ENCODE assay signal across 9 cellular contexts in the genomic region with DNA sequence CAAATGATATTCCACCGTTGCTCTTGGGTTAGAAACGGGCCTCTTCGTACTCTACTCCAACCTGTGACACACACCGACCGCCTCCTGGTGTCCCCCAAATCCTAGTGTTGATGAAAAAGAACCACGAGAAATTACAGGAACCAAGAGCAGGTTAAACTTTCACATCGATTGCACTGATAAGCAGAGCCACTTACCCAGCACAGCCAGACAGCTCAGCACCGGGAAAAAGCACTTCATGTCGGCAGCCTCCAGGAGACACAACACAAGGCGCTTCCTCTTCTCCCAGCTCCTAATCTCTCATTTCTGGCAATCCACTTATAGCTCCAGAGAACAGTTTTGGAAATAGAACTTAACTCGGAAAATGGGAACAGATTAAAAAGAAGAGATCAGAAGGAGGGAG. TPM values are rescaled to one million over a fixed set of nuclear protein-coding genes. Genes with fewer than 3 reads are reported as not detected.
DNase-seq lines count a peak whose midpoint lies in the region; ATAC-seq and TF ChIP-seq lines count a peak whose summit lies in the region.
"Had no signal": no experiment of that assay in that cellular context is flagged by ENCODE, and none has a peak within 500 bp of the region (broad histone marks: within the 10 kb centered on the region; RNA-seq: fewer than 3 reads in every experiment).

No MANE protein-coding gene starts in this region.

- CTCF ChIA-PET in activated naive CD4-positive, alpha-beta T cell treated with anti-CD3 and anti-CD28 coated beads, Interleukin-2, amount 10 ng/mL, durations not matched to agents 7 days and 5 days (lab: Charles Lee), result no interaction called here

- H3K36me3 ChIP-seq in left lung, result no peaks in the 10 kb centered on the region

- no peak overlapping the region for H3K27ac Mint-ChIP-seq in activated naive CD4-positive, alpha-beta T cell treated with anti-CD3 and anti-CD28 coated beads, Interleukin-2, amount 10 ng/mL, durations not matched to agents 7 days and 5 days
- no peak overlapping the region for H3K27ac Mint-ChIP-seq in activated naive CD4-positive, alpha-beta T cell treated with anti-CD3 and anti-CD28 coated beads, Interleukin-2, amount 50 U/mL, for 72 hours
- no peak overlapping the region for H3K27ac Mint-ChIP-seq in activated naive CD8-positive, alpha-beta T cell treated with anti-CD3 and anti-CD28 coated beads, Interleukin-2, amount 50 U/mL, for 24 hours

- no peaks in the 10 kb centered on the region for H3K9me3 ChIP-seq in left lung

- no peaks in the 10 kb centered on the region for H3K36me3 Mint-ChIP-seq in activated naive CD4-positive, alpha-beta T cell treated with anti-CD3 and anti-CD28 coated beads, Interleukin-2, amount 10 ng/mL, durations not matched to agents 7 days and 5 days
- H3K36me3 Mint-ChIP-seq in activated naive CD4-positive, alpha-beta T cell treated with anti-CD3 and anti-CD28 coated beads, Interleukin-2, amount 50 U/mL, for 72 hours, result peaks cover 4 to 14% of the 10 kb centered on the region in 2 donors
- no peaks in the 10 kb centered on the region for H3K36me3 Mint-ChIP-seq in activated naive CD8-positive, alpha-beta T cell treated with anti-CD3 and anti-CD28 coated beads, Interleukin-2, amount 50 U/mL, for 24 hours (ENCODE audit: low read depth)

- H3K27me3 Mint-ChIP-seq in activated naive CD4-positive, alpha-beta T cell treated with anti-CD3 and anti-CD28 coated beads, Interleukin-2, amount 10 ng/mL, durations not matched to agents 7 days and 5 days, result peaks cover 85% of the 10 kb centered on the region
- H3K27me3 Mint-ChIP-seq in activated naive CD8-positive, alpha-beta T cell treated with anti-CD3 and anti-CD28 coated beads, Interleukin-2, amount 50 U/mL, for 24 hours, result peaks cover 63% of the 10 kb centered on the region

- ATAC-seq in activated naive CD4-positive, alpha-beta T cell treated with anti-CD3 and anti-CD28 coated beads, Interleukin-2, amount 50 U/mL, for 72 hours, result no peak
- ATAC-seq in activated naive CD8-positive, alpha-beta T cell treated with anti-CD3 and anti-CD28 coated beads, Interleukin-2, amount 50 U/mL, for 24 hours, result no peak
- peak; percentile 48 for ATAC-seq in left lung
- ATAC-seq in GM21723 (IDR thresholded peaks at IDR 0.05; ENCODE audit: unreplicated experiment), result no peak

- no peak for DNase-seq in activated naive CD4-positive, alpha-beta T cell treated with anti-CD3 and anti-CD28 coated beads, Interleukin-2, amount 10 ng/mL, durations not matched to agents 7 days and 5 days
- DNase-seq in activated naive CD4-positive, alpha-beta T cell treated with anti-CD3 and anti-CD28 coated beads, Interleukin-2, amount 50 U/mL, for 72 hours (ENCODE audit: low spot score in 2 of 2), result no peak
- no peak for DNase-seq in activated naive CD8-positive, alpha-beta T cell treated with anti-CD3 and anti-CD28 coated beads, Interleukin-2, amount 50 U/mL, for 24 hours
- DNase-seq in left lung (no peak), superior temporal gyrus (ENCODE audit: extremely low spot score) (peak; percentile 37), ureter (ENCODE audit: low spot score) (no peak)
- DNase-seq in stimulated activated CD4-positive, alpha-beta T cell treated with anti-CD3 and anti-CD28 coated beads, Interleukin-2, amount 100 ng/mL, for 24 hours, result no peak

- TF ChIP-seq CTCF in left lung (IDR thresholded peaks at IDR 0.05), result no peak

- peaks cover 16% of the 10 kb centered on the region for H3K4me1 Mint-ChIP-seq in activated naive CD4-positive, alpha-beta T cell treated with anti-CD3 and anti-CD28 coated beads, Interleukin-2, amount 10 ng/mL, durations not matched to agents 7 days and 5 days
- H3K4me1 Mint-ChIP-seq in activated naive CD8-positive, alpha-beta T cell treated with anti-CD3 and anti-CD28 coated beads, Interleukin-2, amount 50 U/mL, for 24 hours, result peaks cover 19% of the 10 kb centered on the region

- peak overlapping the region; percentile 49 to 50 for H3K4me3 ChIP-seq in left lung

- peaks cover 4 to 73% of the 10 kb centered on the region in 2 donors for H3K27me3 ChIP-seq in left lung

- H3K9me3 Mint-ChIP-seq in activated naive CD4-positive, alpha-beta T cell treated with anti-CD3 and anti-CD28 coated beads, Interleukin-2, amount 10 ng/mL, durations not matched to agents 7 days and 5 days, result no peaks in the 10 kb centered on the region
- H3K9me3 Mint-ChIP-seq in activated naive CD4-positive, alpha-beta T cell treated with anti-CD3 and anti-CD28 coated beads, Interleukin-2, amount 50 U/mL, for 72 hours, result no peaks in the 10 kb centered on the region
- H3K9me3 Mint-ChIP-seq in activated naive CD8-positive, alpha-beta T cell treated with anti-CD3 and anti-CD28 coated beads, Interleukin-2, amount 50 U/mL, for 24 hours, result no peaks in the 10 kb centered on the region

- peak overlapping the region; percentile 69 for H3K4me3 Mint-ChIP-seq in activated naive CD4-positive, alpha-beta T cell treated with anti-CD3 and anti-CD28 coated beads, Interleukin-2, amount 10 ng/mL, durations not matched to agents 7 days and 5 days
- peak overlapping the region; percentile 72 for H3K4me3 Mint-ChIP-seq in activated naive CD8-positive, alpha-beta T cell treated with anti-CD3 and anti-CD28 coated beads, Interleukin-2, amount 50 U/mL, for 24 hours

- intact Hi-C loops in left lung (cut with DNase I), result no loop called here

- no peak overlapping the region for H3K27ac ChIP-seq in left lung
- H3K27ac ChIP-seq: KMS-11 had no signal

- H3K4me1 ChIP-seq in left lung, result peaks cover 6 to 12% of the 10 kb centered on the region in 2 donors

RNA-seq across cellular contexts. Expression of gene IGSF3, which starts 1.4 kb away (rescaled TPM):
- total RNA-seq in activated naive CD4-positive, alpha-beta T cell treated with anti-CD3 and anti-CD28 coated beads, Interleukin-2, amount 50 U/mL, for 72 hours, result 1 to 10 TPM; 1.4 to 1.6 TPM
- total RNA-seq in left lung (10 to 100 TPM; 12.6 to 21.6 TPM), ureter (31.1 TPM)

Comparison
In these comparisons a context has a peak if more than half of its experiments do, and no peak if none do; other contexts are left out.
1. RNA of gene IGSF3, which starts 1.4 kb away (total RNA-seq): 31.1 TPM in ureter (single experiment) and 12.6 to 21.6 TPM in left lung; 1.4 to 1.6 TPM in activated naive CD4-positive, alpha-beta T cell treated with anti-CD3 and anti-CD28 coated beads, Interleukin-2, amount 50 U/mL, for 72 hours; every median in the first group is over 4 times any median in the second.